ENCODE assay signal across 15 cellular contexts in the genomic region with DNA sequence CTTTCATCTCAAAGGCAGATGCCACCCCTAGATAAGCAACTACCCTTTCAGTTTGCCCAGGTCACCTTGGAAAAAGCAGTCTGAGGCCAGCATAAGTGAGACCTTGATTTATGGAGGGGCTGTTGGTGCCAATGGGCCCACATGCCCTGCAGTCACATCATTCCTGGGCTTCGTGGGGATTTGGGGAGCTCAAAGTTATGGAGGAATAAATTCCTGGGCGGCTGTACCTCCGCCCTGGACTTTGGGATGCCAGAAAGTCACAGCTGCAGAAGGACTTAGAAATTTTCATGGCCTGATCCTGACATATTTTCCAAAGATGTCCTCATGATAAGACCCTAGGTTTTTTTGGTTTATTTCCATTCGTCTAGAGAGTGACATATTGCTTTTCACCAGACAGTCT. TPM values are rescaled to one million over a fixed set of nuclear protein-coding genes. Genes with fewer than 3 reads are reported as not detected.
DNase-seq lines count a peak whose midpoint lies in the region; ATAC-seq and TF ChIP-seq lines count a peak whose summit lies in the region.
"Had no signal": no experiment of that assay in that cellular context is flagged by ENCODE, and none has a peak within 500 bp of the region (broad histone marks: within the 10 kb centered on the region; RNA-seq: fewer than 3 reads in every experiment).

No MANE protein-coding gene starts in this region.

- H3K4me1 ChIP-seq in endodermal cell (ENCODE audit: control insufficient read depth, insufficient read depth, low read length) (peaks cover 9% of the 10 kb centered on the region), neural progenitor cell (peaks cover 15% of the 10 kb centered on the region)
- H3K4me1 ChIP-seq: BE2C had no signal

- DNase-seq in T-helper 17 cell (no peak), endodermal cell (no peak), neural progenitor cell (ENCODE audit: low spot score) (no peak), T-helper 1 cell (no peak), type B pancreatic cell (ENCODE audit: extremely low spot score, unreplicated experiment) (no peak)
- DNase-seq: BE2C; CD8-positive, alpha-beta T cell; COR-L47; GF-D8; HCEC 1CT; HFFc6 had no signal

- H3K9ac ChIP-seq in endodermal cell (ENCODE audit: extremely low read depth, low read length, poor library complexity, severe bottlenecking) (no peak overlapping the region), neural progenitor cell (no peak overlapping the region)

- no peak overlapping the region for H2AFZ ChIP-seq in neural progenitor cell (replicated peaks)

- H3K4me3 Mint-ChIP-seq in T-helper 17 cell (no peak overlapping the region), endodermal cell (no peak overlapping the region), neural progenitor cell (peak overlapping the region; percentile 22), type B pancreatic cell (no peak overlapping the region)
- H3K4me3 Mint-ChIP-seq: HFFc6 had no signal

- H3K27ac Mint-ChIP-seq in T-helper 17 cell (peak overlapping the region; percentile 37), endodermal cell (peak overlapping the region; percentile 9), neural progenitor cell (peak overlapping the region; percentile 27), type B pancreatic cell (no peak overlapping the region)
- H3K27ac Mint-ChIP-seq: CD8-positive, alpha-beta T cell; HFFc6 had no signal

- H3K36me3 Mint-ChIP-seq in T-helper 17 cell (ENCODE audit: low read depth) (no peaks in the 10 kb centered on the region), endodermal cell (ENCODE audit: low read depth) (no peaks in the 10 kb centered on the region), neural progenitor cell (no peaks in the 10 kb centered on the region), type B pancreatic cell (no peaks in the 10 kb centered on the region)

- H3K27me3 ChIP-seq in endodermal cell (ENCODE audit: control insufficient read depth, insufficient read depth, low read length, poor library complexity, severe bottlenecking), result no peaks in the 10 kb centered on the region
- H3K27me3 ChIP-seq in neural progenitor cell, result no peaks in the 10 kb centered on the region
- H3K27me3 ChIP-seq: BE2C had no signal

- H3K27ac ChIP-seq in endodermal cell (ENCODE audit: low read depth, low read length) (no peak overlapping the region), neural progenitor cell (no peak overlapping the region)
- H3K27ac ChIP-seq: C4-2B had no signal

- H3K36me3 ChIP-seq in endodermal cell (ENCODE audit: control insufficient read depth, insufficient read depth, low read length) (peaks cover 6% of the 10 kb centered on the region), neural progenitor cell (no peaks in the 10 kb centered on the region)
- H3K36me3 ChIP-seq: BE2C had no signal

- no peak for ATAC-seq in T-helper 17 cell
- no peak for ATAC-seq in GM19324 (IDR thresholded peaks at IDR 0.05; ENCODE audit: low FRiP score, unreplicated experiment)
- no peak for ATAC-seq in GM21717 (IDR thresholded peaks at IDR 0.05; ENCODE audit: unreplicated experiment)
- ATAC-seq: CD8-positive, alpha-beta T cell; HepG2 had no signal

- H3K27me3 Mint-ChIP-seq in T-helper 17 cell, result peaks cover 12% of the 10 kb centered on the region
- H3K27me3 Mint-ChIP-seq in endodermal cell (ENCODE audit: insufficient read depth), result peaks cover 5% of the 10 kb centered on the region
- peaks cover 15% of the 10 kb centered on the region for H3K27me3 Mint-ChIP-seq in neural progenitor cell (ENCODE audit: insufficient read depth, low read depth)
- H3K27me3 Mint-ChIP-seq in type B pancreatic cell, result no peaks in the 10 kb centered on the region

- peaks cover 28% of the 10 kb centered on the region for H3F3A ChIP-seq in neural progenitor cell (ENCODE audit: low read depth)

- no peak overlapping the region for H3K4me3 ChIP-seq in endodermal cell (ENCODE audit: low read length)
- H3K4me3 ChIP-seq in neural progenitor cell, result no peak overlapping the region

- 89 to 97% methylated on average over 4 of the region's 4 CpGs for whole genome bisulfite sequencing in endodermal cell (ENCODE audit: insufficient coverage in 1 of 2, insufficient read length in 1 of 2), 2 experiments

- H3K4me1 Mint-ChIP-seq in T-helper 17 cell (peaks cover 16% of the 10 kb centered on the region), endodermal cell (peaks cover 15% of the 10 kb centered on the region), neural progenitor cell (peaks cover 37% of the 10 kb centered on the region), type B pancreatic cell (ENCODE audit: unreplicated experiment) (peaks cover 37% of the 10 kb centered on the region)

- TF ChIP-seq CTCF in endodermal cell (conservative IDR thresholded peaks at IDR 0.05), result no peak
- no peak for TF ChIP-seq CTCF in neural progenitor cell (IDR thresholded peaks at IDR 0.05)
- no peak for TF ChIP-seq CTCF in type B pancreatic cell (conservative IDR thresholded peaks at IDR 0.05)

- no peak overlapping the region for H3K4me2 ChIP-seq in neural progenitor cell

- H3K9me3 Mint-ChIP-seq in endodermal cell (no peaks in the 10 kb centered on the region), neural progenitor cell (no peaks in the 10 kb centered on the region), type B pancreatic cell (no peaks in the 10 kb centered on the region)
- H3K9me3 Mint-ChIP-seq: CD8-positive, alpha-beta T cell; HFFc6 had no signal

- peaks cover 22% of the 10 kb centered on the region for H3K79me2 ChIP-seq in neural progenitor cell (ENCODE audit: low read depth)

- no peaks in the 10 kb centered on the region for H3K9me3 ChIP-seq in T-helper 17 cell (ENCODE audit: control insufficient read depth, low read length, poor library complexity, severe bottlenecking)
- H3K9me3 ChIP-seq in endodermal cell (ENCODE audit: control insufficient read depth, low read length), result no peaks in the 10 kb centered on the region
- no peaks in the 10 kb centered on the region for H3K9me3 ChIP-seq in neural progenitor cell (ENCODE audit: low read depth)
- H3K9me3 ChIP-seq: BE2C had no signal

- H4K20me1 ChIP-seq in neural progenitor cell (ENCODE audit: low read depth), result no peaks in the 10 kb centered on the region

RNA-seq across cellular contexts. Expression of a gene that starts 2.8 kb away (rescaled TPM):
- total RNA-seq in T-helper 17 cell (10 to 100 TPM; 43.6 to 48.5 TPM), endodermal cell (10 to 100 TPM; 68.5 to 75.2 TPM), neural progenitor cell (ENCODE audit: low replicate concordance) (53.8 and 61.2 TPM in 2 replicates), type B pancreatic cell (ENCODE audit: low replicate concordance) (72.7 and 101 TPM in 2 replicates)
- 91.8 TPM for polyA plus RNA-seq in endodermal cell (2013, experiment 1 of 2)
- polyA plus RNA-seq in endodermal cell (2013, experiment 2 of 2), result 94.9 TPM

RNA-seq across cellular contexts. Expression of a gene that starts 44.9 kb away (rescaled TPM):
- 10 to 100 TPM; 44.4 TPM for total RNA-seq in T-helper 17 cell
- 10 to 100 TPM; 69.4 to 82.6 TPM for total RNA-seq in endodermal cell
- 46.1 TPM for polyA plus RNA-seq in endodermal cell (2013, experiment 1 of 2)
- 39.7 TPM for polyA plus RNA-seq in endodermal cell (2013, experiment 2 of 2)
- total RNA-seq in neural progenitor cell (ENCODE audit: low replicate concordance), result 18.8 and 46.6 TPM in 2 replicates
- 66.4 and 80.3 TPM in 2 replicates for total RNA-seq in type B pancreatic cell (ENCODE audit: low replicate concordance)
